8 cellular contexts compared by ENCODE assay signal in the genomic region with DNA sequence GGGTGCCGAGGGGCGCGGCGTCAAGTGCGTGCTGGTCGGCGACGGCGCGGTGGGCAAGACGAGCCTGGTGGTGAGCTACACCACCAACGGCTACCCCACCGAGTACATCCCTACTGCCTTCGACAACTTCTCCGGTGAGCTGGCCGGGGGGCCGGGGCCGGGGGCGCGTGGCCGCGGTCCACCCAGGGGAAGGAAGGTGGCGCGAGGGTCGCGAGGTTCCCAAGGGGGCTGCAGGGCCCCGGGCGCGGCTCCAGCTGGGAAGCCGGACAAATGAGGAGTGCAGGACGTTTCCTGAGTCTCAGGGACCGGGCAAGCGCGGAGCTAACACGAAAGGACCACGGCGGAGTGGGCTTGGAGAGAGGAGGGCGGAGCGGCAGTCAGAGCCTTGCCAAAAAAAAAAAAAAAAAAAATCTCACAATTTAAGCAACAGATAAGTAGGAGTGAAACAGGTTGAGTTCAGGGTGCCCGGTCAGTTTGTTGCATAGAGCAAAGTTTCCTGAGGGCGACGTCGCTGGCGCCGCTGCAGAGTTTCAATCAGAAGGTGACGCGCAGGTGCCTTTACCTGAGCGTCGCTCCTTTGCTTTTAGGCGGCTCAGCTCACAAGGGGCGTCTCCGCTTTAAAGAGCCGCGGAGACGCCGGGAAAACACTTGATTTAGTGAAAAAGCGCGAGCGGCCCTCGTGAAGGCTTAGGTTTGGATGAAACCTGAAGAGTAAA. TPM values are rescaled to one million over a fixed set of nuclear protein-coding genes. Genes with fewer than 3 reads are reported as not detected.
DNase-seq lines count a peak whose midpoint lies in the region; ATAC-seq and TF ChIP-seq lines count a peak whose summit lies in the region.

No MANE protein-coding gene starts in this region.

- peaks cover 21% of the 10 kb centered on the region for H3K4me1 Mint-ChIP-seq in CD8-positive, alpha-beta T cell (ENCODE audit: low read depth)
- H3K4me1 Mint-ChIP-seq in activated B cell treated with CpG ODN at 0.5 μM for 24 hours: peaks cover 12% of the 10 kb centered on the region

- H3K27me3 Mint-ChIP-seq in CD8-positive, alpha-beta T cell (ENCODE audit: low read depth): peaks cover 5% of the 10 kb centered on the region
- peaks cover 38% of the 10 kb centered on the region for H3K27me3 Mint-ChIP-seq in activated B cell treated with CpG ODN at 0.5 μM for 24 hours

- no peak overlapping the region for H3K27ac ChIP-seq in CD8-positive, alpha-beta T cell (ENCODE audit: low read depth, low read length)
- H3K27ac ChIP-seq in mesendoderm (ENCODE audit: low read depth, low read length) (no peak overlapping the region), thymus (ENCODE audit: low read depth) (peak overlapping the region; percentile 70)

- H3K4me3 Mint-ChIP-seq in CD8-positive, alpha-beta T cell: peak overlapping the region; percentile 87
- H3K4me3 Mint-ChIP-seq in activated B cell treated with CpG ODN at 0.5 μM for 24 hours: peak overlapping the region; percentile 46

- peak overlapping the region; percentile 44 for H3K4me3 ChIP-seq in CD8-positive, alpha-beta T cell (ENCODE audit: low read depth, low read length)
- peak overlapping the region; percentile 36 for H3K4me3 ChIP-seq in mesendoderm (ENCODE audit: low read length)
- H3K4me3 ChIP-seq in thymus (ENCODE audit: low read length): peak overlapping the region; percentile 70

- no peak overlapping the region for H3K23ac ChIP-seq in mesendoderm (ENCODE audit: low read length)

- no CpG with 5 or more reads among the region's 60 CpGs for WGBS in mesendoderm (ENCODE audit: extremely low coverage, insufficient coverage, low lambda C conversion rate)
- WGBS in thymus: 5% methylated on average over 60 of the region's 60 CpGs

- CTCF ChIA-PET in CD8-positive, alpha-beta T cell (lab: Charles Lee): interaction anchor here (0.6 to 9.8 kb wide), 15 partner anchors 12 to 744 kb away, joined by 3 to 140 read pairs (median 5); no protein-coding TSS in a partner anchor
- CTCF ChIA-PET in activated B cell treated with CpG ODN at 0.5 μM for 24 hours (lab: Charles Lee): no interaction called here

- H3K9me3 Mint-ChIP-seq in CD8-positive, alpha-beta T cell: no peaks in the 10 kb centered on the region
- no peaks in the 10 kb centered on the region for H3K9me3 Mint-ChIP-seq in activated B cell treated with CpG ODN at 0.5 μM for 24 hours

- peaks cover 4% of the 10 kb centered on the region for H3K4me1 ChIP-seq in CD8-positive, alpha-beta T cell (ENCODE audit: insufficient read depth, low read length)
- H3K4me1 ChIP-seq in mesendoderm (ENCODE audit: control insufficient read depth, low read depth, low read length) (no peaks in the 10 kb centered on the region), thymus (ENCODE audit: control insufficient read depth, insufficient read depth, low read length) (peaks cover 10% of the 10 kb centered on the region)

- no peak overlapping the region for H2BK120ac ChIP-seq in mesendoderm (ENCODE audit: low read depth, low read length)

- H4K5ac ChIP-seq in mesendoderm (ENCODE audit: low read length): no peak overlapping the region

- H3K9me3 ChIP-seq in CD8-positive, alpha-beta T cell (ENCODE audit: low read length): no peaks in the 10 kb centered on the region
- no peaks in the 10 kb centered on the region for H3K9me3 ChIP-seq in thymus (ENCODE audit: control insufficient read depth)

- H4K8ac ChIP-seq in mesendoderm (ENCODE audit: low read depth, low read length): no peak overlapping the region

- no peaks in the 10 kb centered on the region for H3K79me2 ChIP-seq in mesendoderm (ENCODE audit: control insufficient read depth, insufficient read depth, low read length)

- peak overlapping the region; percentile 73 for H3K4ac ChIP-seq in mesendoderm (ENCODE audit: low read depth, low read length)

- DNase-seq in CD8-positive, alpha-beta T cell: peak in 6 of 7 experiments; percentile 3 to 61 (median 30)
- DNase-seq in activated B cell treated with CpG ODN at 0.5 μM for 24 hours: no peak
- peak; percentile 62 for DNase-seq in ecto neural progenitor cell (ENCODE audit: low spot score)
- peak; percentile 54 for DNase-seq in mesendoderm
- DNase-seq in GOT3 (lab: John Stamatoyannopoulos, UW): no peak
- DNase-seq in putamen (ENCODE audit: low spot score): no peak

- H2BK5ac ChIP-seq in mesendoderm (ENCODE audit: low read length): no peak overlapping the region

- peak overlapping the region; percentile 89 for H3K56ac ChIP-seq in mesendoderm (ENCODE audit: low read length)

- H3K4me2 ChIP-seq in mesendoderm (ENCODE audit: low read length): peak overlapping the region; percentile 51

- H3K79me1 ChIP-seq in mesendoderm (ENCODE audit: low read length): no peaks in the 10 kb centered on the region

- peak; percentile 37 for ATAC-seq in CD8-positive, alpha-beta T cell
- ATAC-seq in HG02970 (IDR thresholded peaks at IDR 0.05; ENCODE audit: low FRiP score, unreplicated experiment) (peak; percentile 30), activated B cell treated with CpG ODN at 0.5 μM for 24 hours (ENCODE audit: low read depth) (no peak)

- H3K36me3 Mint-ChIP-seq in CD8-positive, alpha-beta T cell: peaks cover 3% of the 10 kb centered on the region
- H3K36me3 Mint-ChIP-seq in activated B cell treated with CpG ODN at 0.5 μM for 24 hours (ENCODE audit: low read depth): no peaks in the 10 kb centered on the region

- H2AK5ac ChIP-seq in mesendoderm (ENCODE audit: low read length): no peak overlapping the region

- H3K27me3 ChIP-seq in CD8-positive, alpha-beta T cell (ENCODE audit: insufficient read depth, low read length): no peaks in the 10 kb centered on the region
- H3K27me3 ChIP-seq in mesendoderm (ENCODE audit: insufficient read depth, low read length, poor library complexity) (no peaks in the 10 kb centered on the region), thymus (ENCODE audit: control insufficient read depth, insufficient read depth) (peaks cover 7% of the 10 kb centered on the region)

- H3K9ac ChIP-seq in mesendoderm (ENCODE audit: low read length): peak overlapping the region; percentile 64

- peak overlapping the region; percentile 75 for H3K18ac ChIP-seq in mesendoderm (ENCODE audit: low read length)

- intact Hi-C loops in CD8-positive, alpha-beta T cell (cut with DNase I, micrococcal nuclease): loop anchor here (1.0 to 10.0 kb wide), 9 partner anchors 43 to 769 kb away; a partner anchor contains a TSS
- intact Hi-C loops in activated B cell treated with CpG ODN at 0.5 μM for 24 hours (cut with micrococcal nuclease): loop anchor here (1.0 kb wide), 1 partner anchor 491 kb away; no protein-coding TSS in a partner anchor

- POLR2A ChIA-PET in CD8-positive, alpha-beta T cell (lab: Charles Lee): interaction anchor here (1.1 to 1.4 kb wide), 4 partner anchors 9 to 519 kb away, joined by 3 to 7 read pairs (median 5); no protein-coding TSS in a partner anchor
- POLR2A ChIA-PET in activated B cell treated with CpG ODN at 0.5 μM for 24 hours (lab: Charles Lee): no interaction called here

- H3K36me3 ChIP-seq in CD8-positive, alpha-beta T cell (ENCODE audit: insufficient read depth, low read length): no peaks in the 10 kb centered on the region
- H3K36me3 ChIP-seq in mesendoderm (ENCODE audit: control insufficient read depth, insufficient read depth, low read length) (no peaks in the 10 kb centered on the region), thymus (ENCODE audit: control insufficient read depth, insufficient read depth) (no peaks in the 10 kb centered on the region)

- TF ChIP-seq CTCF in CD8-positive, alpha-beta T cell (IDR thresholded peaks at IDR 0.05): no peak
- no peak for TF ChIP-seq CTCF in activated B cell treated with CpG ODN at 0.5 μM for 24 hours (IDR thresholded peaks at IDR 0.05)

- H3K27ac Mint-ChIP-seq in CD8-positive, alpha-beta T cell: peak overlapping the region; percentile 55
- H3K27ac Mint-ChIP-seq in activated B cell treated with CpG ODN at 0.5 μM for 24 hours: no peak overlapping the region

- H2BK15ac ChIP-seq in mesendoderm (replicated peaks; ENCODE audit: low read depth): no peak overlapping the region

RNA-seq across cellular contexts. Expression of a gene that starts 0.8 kb away (rescaled TPM):
- total RNA-seq in CD8-positive, alpha-beta T cell: under 1 TPM; 0.39 to 0.57 TPM
- total RNA-seq in activated B cell treated with CpG ODN at 0.5 μM for 24 hours: 0.22 and 0.44 TPM in 2 replicates
- polyA plus RNA-seq in mesendoderm (2013, experiment 1 of 2): 4.1 TPM
- polyA plus RNA-seq in mesendoderm (2013, experiment 2 of 2): 4.4 TPM
- polyA plus RNA-seq in thymus: 23.9 TPM

Comparison
In these comparisons a context has a peak if more than half of its experiments do, and no peak if none do; other contexts are left out.
1. DNase-seq: peak in CD8-positive, alpha-beta T cell (6 of 7), ecto neural progenitor cell (single experiment) and mesendoderm (single experiment); none in activated B cell treated with CpG ODN at 0.5 μM for 24 hours (single experiment), GOT3 (single experiment) and putamen (single experiment).
2. Peak in every context shown above with its lines, with median percentiles within 50 percentile points of each other: H3K4me3 ChIP-seq.